28 cellular contexts compared by ENCODE assay signal in the genomic region with DNA sequence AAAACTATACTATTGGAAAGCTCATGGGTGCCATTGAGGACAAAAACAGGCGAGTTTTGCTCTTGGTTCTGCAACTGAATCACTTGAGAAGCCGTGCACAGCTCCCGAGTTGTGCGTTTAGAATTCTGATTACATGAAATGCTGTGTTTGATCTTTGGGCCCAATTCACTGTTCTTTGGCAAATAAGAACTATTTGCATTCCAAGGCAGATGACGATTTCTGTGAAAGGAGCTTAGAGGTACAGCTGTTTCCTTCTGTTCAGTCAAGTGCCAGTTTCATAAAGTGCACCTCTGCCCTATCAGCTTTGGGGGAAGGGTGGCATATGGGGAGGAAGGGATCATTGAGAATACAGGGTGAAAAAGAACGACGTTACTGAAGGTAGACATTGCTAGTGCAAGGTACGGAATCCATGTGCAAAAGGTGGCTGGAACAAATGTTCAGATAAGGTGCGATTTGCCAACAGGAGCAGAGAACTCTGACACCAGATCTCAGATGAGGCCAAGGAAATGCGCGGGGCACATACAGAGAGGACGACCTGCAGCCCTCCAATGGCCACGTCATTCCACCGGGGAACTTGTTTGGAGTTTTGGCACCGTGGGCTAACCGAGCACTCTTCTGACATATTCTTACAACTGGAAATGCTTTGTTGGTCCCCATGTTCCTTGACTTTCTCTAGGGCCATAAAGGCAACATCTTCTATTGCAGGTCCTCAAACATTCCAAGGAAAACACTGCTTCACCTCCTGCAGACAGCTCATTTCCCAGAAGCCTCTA. TPM values are rescaled to one million over a fixed set of nuclear protein-coding genes. Genes with fewer than 3 reads are reported as not detected.
DNase-seq lines count a peak whose midpoint lies in the region; ATAC-seq and TF ChIP-seq lines count a peak whose summit lies in the region.
"Had no signal": no experiment of that assay in that cellular context is flagged by ENCODE, and none has a peak within 500 bp of the region (broad histone marks: within the 10 kb centered on the region; RNA-seq: fewer than 3 reads in every experiment).

No MANE protein-coding gene starts in this region.

- H2BK5ac ChIP-seq in neuronal stem cell (ENCODE audit: low read length), result no peak overlapping the region

- H3K27me3 ChIP-seq in breast epithelium, result no peaks in the 10 kb centered on the region
- no peaks in the 10 kb centered on the region for H3K27me3 ChIP-seq in mammary epithelial cell (ENCODE audit: insufficient read depth, low read length)
- H3K27me3 ChIP-seq in upper lobe of right lung, result no peaks in the 10 kb centered on the region
- peaks cover 0 to 2% (median 0%) of the 10 kb centered on the region in 3 experiments for H3K27me3 ChIP-seq in neuronal stem cell (ENCODE audit: control insufficient read depth in 3 of 3, insufficient read depth in 3 of 3, low read depth in 1 of 3, low read length in 3 of 3)
- H3K27me3 ChIP-seq: MG63, testis had no signal

- H3K9ac ChIP-seq in mammary epithelial cell (ENCODE audit: insufficient read depth, low read length) (no peak overlapping the region), neuronal stem cell (ENCODE audit: low read depth, low read length, poor library complexity) (no peak overlapping the region)

- H3K79me2 ChIP-seq in mammary epithelial cell (ENCODE audit: insufficient read depth, low read length), result no peaks in the 10 kb centered on the region

- H2AK5ac ChIP-seq in neuronal stem cell (ENCODE audit: low read depth, low read length), result no peak overlapping the region

- no peak for TF ChIP-seq POLR2A in breast epithelium (IDR thresholded peaks at IDR 0.05)

- no peaks in the 10 kb centered on the region for H3K27me3 Mint-ChIP-seq in MCF 10A (ENCODE audit: insufficient read depth, unreplicated experiment)
- no peaks in the 10 kb centered on the region for H3K27me3 Mint-ChIP-seq in nephron (ENCODE audit: low read depth)
- H3K27me3 Mint-ChIP-seq: activated naive CD8-positive, alpha-beta T cell treated with anti-CD3 and anti-CD28 coated beads for 36 hours; B cell had no signal

- WGBS in mammary epithelial cell (ENCODE audit: low coverage, missing lambda C conversion rate), result 92% methylated on average over 15 of the region's 16 CpGs
- WGBS in neuronal stem cell (ENCODE audit: extremely low coverage in 2 of 2, insufficient read length in 2 of 2, insufficient replicate concordance in 1 of 2), 2 donors, result no CpG with 5 or more reads among the region's 16 CpGs

- ATAC-seq in upper lobe of right lung, result peak; percentile 18
- ATAC-seq: A549; activated CD8-positive, alpha-beta T cell treated with anti-CD3 and anti-CD28 coated beads, Interleukin-2, amount 10 ng/mL, durations not matched to agents 7 days and 5 days had no signal

- H3K4me1 ChIP-seq in breast epithelium, result no peaks in the 10 kb centered on the region
- no peaks in the 10 kb centered on the region for H3K4me1 ChIP-seq in mammary epithelial cell (ENCODE audit: insufficient read depth, low read length)
- H3K4me1 ChIP-seq in upper lobe of right lung, result no peaks in the 10 kb centered on the region
- H3K4me1 ChIP-seq in neuronal stem cell (ENCODE audit: control insufficient read depth in 2 of 2, insufficient read depth in 1 of 2, low read depth in 1 of 2, low read length in 2 of 2), result no peaks in the 10 kb centered on the region
- H3K4me1 ChIP-seq: A549, testis had no signal

- H3K27ac Mint-ChIP-seq in MCF 10A (ENCODE audit: low read depth, unreplicated experiment), result no peak overlapping the region
- H3K27ac Mint-ChIP-seq in nephron, result peak overlapping the region in 2 of 3 experiments; percentile 16 to 27
- H3K27ac Mint-ChIP-seq: activated CD8-positive, alpha-beta T cell treated with anti-CD3 and anti-CD28 coated beads, Interleukin-2, amount 10 ng/mL, durations not matched to agents 7 days and 5 days; activated naive CD8-positive, alpha-beta T cell treated with anti-CD3 and anti-CD28 coated beads for 36 hours; B cell; mesothelial cell of epicardium had no signal

- in situ Hi-C loops in mammary epithelial cell (cut with MboI; ENCODE audit: low sequenced_read_pairs in 2 of 2), result no loop called here

- H3K36me3 ChIP-seq in breast epithelium (no peaks in the 10 kb centered on the region), mammary epithelial cell (ENCODE audit: insufficient read depth, low read length) (no peaks in the 10 kb centered on the region), upper lobe of right lung (peaks cover 55% of the 10 kb centered on the region), neuronal stem cell (replicated peaks in 1 of 2; ENCODE audit: control insufficient read depth in 2 of 2, insufficient read depth in 2 of 2, low read length in 2 of 2) (peaks cover 10 to 57% of the 10 kb centered on the region in 2 donors)

- no peak overlapping the region for H2BK120ac ChIP-seq in neuronal stem cell (ENCODE audit: low read depth, low read length)

- DNase-seq in MCF 10A (ENCODE audit: unreplicated experiment) (no peak), breast epithelium (ENCODE audit: low spot score in 2 of 2) (no peak), mammary epithelial cell (no peak), upper lobe of right lung (no peak), C1 segment of cervical spinal cord (lab: John Stamatoyannopoulos, UW) (no peak), NCI-H187 treated with DMSO at 0.1 percent for 48 hours (lab: John Stamatoyannopoulos, UW) (no peak), neuronal stem cell (ENCODE audit: low spot score) (no peak)
- DNase-seq: activated CD4-positive, alpha-beta T cell treated with anti-CD3 and anti-CD28 coated beads for 1 hour; activated CD8-positive, alpha-beta T cell treated with anti-CD3 and anti-CD28 coated beads, Interleukin-2, amount 10 ng/mL, durations not matched to agents 7 days and 5 days; activated naive CD8-positive, alpha-beta T cell treated with anti-CD3 and anti-CD28 coated beads for 36 hours; effector memory CD4-positive, alpha-beta T cell; KBM-7; MG63; NCI-H1105 treated with DMSO at 0.1 percent for 48 hours; NCI-H2029 treated with DMSO at 0.1 percent for 48 hours; NCI-H524 treated with DMSO at 0.1 percent for 48 hours; NK-92 treated with Interleukin-12 subunit alpha and Interleukin-12 subunit beta, amount 100 ng/mL, for 24 hours; occipital lobe; Right ventricle myocardium superior; small intestine; stimulated activated naive CD4-positive, alpha-beta T cell treated with Interleukin-2 at 50 U/mL for 16 hours; testis had no signal

- no peak overlapping the region for H3K4ac ChIP-seq in neuronal stem cell (ENCODE audit: low read length)

- H3K9me3 ChIP-seq in breast epithelium, result no peaks in the 10 kb centered on the region
- H3K9me3 ChIP-seq in mammary epithelial cell (replicated peaks; ENCODE audit: insufficient read depth, low read length), result no peaks in the 10 kb centered on the region
- no peaks in the 10 kb centered on the region for H3K9me3 ChIP-seq in upper lobe of right lung
- H3K9me3 ChIP-seq in neuronal stem cell (replicated peaks in 1 of 2; ENCODE audit: control insufficient read depth in 2 of 2, insufficient read depth in 1 of 2, low read depth in 1 of 2, low read length in 2 of 2), result no peaks in the 10 kb centered on the region
- H3K9me3 ChIP-seq: A549, MG63, testis had no signal

- no peaks in the 10 kb centered on the region for H4K20me1 ChIP-seq in mammary epithelial cell (ENCODE audit: insufficient read depth, low read length)

- H3K36me3 Mint-ChIP-seq in MCF 10A (ENCODE audit: insufficient read depth, unreplicated experiment) (peaks cover 51% of the 10 kb centered on the region), nephron (ENCODE audit: low read depth) (peaks cover 40% of the 10 kb centered on the region)

- H2BK12ac ChIP-seq in neuronal stem cell (ENCODE audit: low read length), result no peak overlapping the region

- H3K4me2 ChIP-seq in mammary epithelial cell (ENCODE audit: insufficient read depth, low read depth, low read length), result no peak overlapping the region
- H3K4me2 ChIP-seq in neuronal stem cell (ENCODE audit: insufficient read depth, low read length, poor library complexity, severe bottlenecking), result no peak overlapping the region
- H3K4me2 ChIP-seq: A549 had no signal

- BruUV-seq in MCF 10A (replicated peaks; lab: Mats Ljungman, UMichigan) (TSS peak; percentile 26), mammary epithelial cell (replicated peaks; lab: Mats Ljungman, UMichigan) (TSS peak; percentile 10)

- H3K27ac ChIP-seq in breast epithelium (no peak overlapping the region), mammary epithelial cell (ENCODE audit: insufficient read depth, low read depth, low read length) (no peak overlapping the region), upper lobe of right lung (no peak overlapping the region), neuronal stem cell (replicated peaks; ENCODE audit: low read length) (no peak overlapping the region)
- H3K27ac ChIP-seq: A549, epithelial cell of prostate, testis had no signal

- H3K18ac ChIP-seq in neuronal stem cell (ENCODE audit: low read length), result no peak overlapping the region

- H3K79me1 ChIP-seq in neuronal stem cell (ENCODE audit: low read depth, low read length), result peaks cover 3% of the 10 kb centered on the region

- H3K14ac ChIP-seq in neuronal stem cell (ENCODE audit: low read length), result no peak overlapping the region

- no peaks in the 10 kb centered on the region for H3K4me1 Mint-ChIP-seq in MCF 10A (ENCODE audit: insufficient read depth, unreplicated experiment)
- peaks cover 10% of the 10 kb centered on the region for H3K4me1 Mint-ChIP-seq in nephron
- H3K4me1 Mint-ChIP-seq: activated naive CD8-positive, alpha-beta T cell treated with anti-CD3 and anti-CD28 coated beads for 36 hours; mesothelial cell of epicardium had no signal

- H3K4me3 ChIP-seq in breast epithelium (no peak overlapping the region), mammary epithelial cell (replicated peaks in 1 of 3; ENCODE audit: insufficient read depth in 1 of 3, low read depth in 2 of 3, low read length in 3 of 3) (no peak overlapping the region), upper lobe of right lung (no peak overlapping the region), neuronal stem cell (ENCODE audit: low read length in 2 of 2) (no peak overlapping the region)
- H3K4me3 ChIP-seq: A549, coronary artery, MG63, testis had no signal

- dilution Hi-C loops in mammary epithelial cell (cut with HindIII; ENCODE audit: low sequenced_read_pairs), result loop anchor here (5.0 kb wide), 3 partner anchors 67 to 113 kb away; partner anchors contain the start of genes ANKRD13A and GIT2

- H3K9me3 Mint-ChIP-seq in MCF 10A (ENCODE audit: unreplicated experiment), result no peaks in the 10 kb centered on the region
- H3K9me3 Mint-ChIP-seq in nephron, result no peaks in the 10 kb centered on the region
- H3K9me3 Mint-ChIP-seq: activated naive CD8-positive, alpha-beta T cell treated with anti-CD3 and anti-CD28 coated beads for 36 hours; mesothelial cell of epicardium had no signal

- intact Hi-C loops in MCF 10A (cut with micrococcal nuclease), result no loop called here
- intact Hi-C loops in breast epithelium (cut with DNase I; ENCODE audit: low total_unique reads), result no loop called here
- intact Hi-C loops in mammary epithelial cell (cut with micrococcal nuclease), result loop anchor here (5.0 kb wide), 1 partner anchor 107 kb away; no protein-coding TSS in a partner anchor
- intact Hi-C loops in upper lobe of right lung (cut with DNase I), result no loop called here

- no peak overlapping the region for H2AFZ ChIP-seq in mammary epithelial cell (ENCODE audit: low read depth, low read length)
- no peak overlapping the region for H2AFZ ChIP-seq in neuronal stem cell (ENCODE audit: low read length)

- no peak overlapping the region for H4K8ac ChIP-seq in neuronal stem cell (ENCODE audit: low read depth, low read length)

- POLR2A ChIA-PET in MCF 10A (lab: Yijun Ruan, JAX), result interaction anchor here (1.1 kb wide), 1 partner anchor 77 kb away, joined by 3 read pairs; no protein-coding TSS in a partner anchor

- CTCF ChIA-PET in MCF 10A (lab: Yijun Ruan, JAX), result interaction anchor here (0.9 to 2.4 kb wide), 3 partner anchors 12 to 125 kb away, joined by 4 to 11 read pairs (median 5); no protein-coding TSS in a partner anchor
- CTCF ChIA-PET in mammary epithelial cell (lab: Charles Lee; ENCODE audit: low non-redundant PET), result no interaction called here

- no peak overlapping the region for H3K23ac ChIP-seq in neuronal stem cell (ENCODE audit: low read depth, low read length, poor library complexity)

- H4K91ac ChIP-seq in neuronal stem cell (ENCODE audit: low read depth, low read length, poor library complexity), result no peak overlapping the region

- H3K4me3 Mint-ChIP-seq in MCF 10A (ENCODE audit: unreplicated experiment) (no peak overlapping the region), nephron (no peak overlapping the region)
- H3K4me3 Mint-ChIP-seq: activated CD8-positive, alpha-beta T cell treated with anti-CD3 and anti-CD28 coated beads, Interleukin-2, amount 10 ng/mL, durations not matched to agents 7 days and 5 days; activated naive CD8-positive, alpha-beta T cell treated with anti-CD3 and anti-CD28 coated beads for 36 hours; B cell; mesothelial cell of epicardium had no signal

- H2BK15ac ChIP-seq in neuronal stem cell (ENCODE audit: low read length), result no peak overlapping the region

- no peak for TF ChIP-seq CTCF in MCF 10A (IDR thresholded peaks at IDR 0.05; ENCODE audit: unreplicated experiment)
- TF ChIP-seq CTCF in breast epithelium (IDR thresholded peaks at IDR 0.05), result no peak
- no peak for TF ChIP-seq CTCF in mammary epithelial cell (conservative IDR thresholded peaks at IDR 0.05 in 1 of 2, IDR thresholded peaks at IDR 0.05 in 1 of 2; ENCODE audit: extremely low read depth in 1 of 2, insufficient read depth in 1 of 2, low read depth in 1 of 2, low read length in 2 of 2)
- no peak for TF ChIP-seq CTCF in nephron (IDR thresholded peaks at IDR 0.05; ENCODE audit: unreplicated experiment in 3 of 3)
- no peak for TF ChIP-seq CTCF in upper lobe of right lung (IDR thresholded peaks at IDR 0.05)

RNA-seq across cellular contexts. Expression of gene TCHP, which starts 30.1 kb away (rescaled TPM):
- total RNA-seq in MCF 10A (2022) (26.4 and 36.3 TPM in 2 replicates), breast epithelium (10 to 100 TPM; 10.2 to 20.0 (median 18.6) TPM), mammary epithelial cell (10 to 100 TPM in 1 of 2 donors, 1 to 10 TPM in 1; 4.0 to 19.4 TPM), upper lobe of right lung (16.5 TPM)
- 8.9 TPM for polyA plus RNA-seq in mammary epithelial cell
- 7.4 TPM for polyA minus RNA-seq in mammary epithelial cell
- polyA plus RNA-seq in neuronal stem cell (2013, experiment 1 of 2), result 17.3 TPM
- 17.6 TPM for polyA plus RNA-seq in neuronal stem cell (2013, experiment 2 of 2)

RNA-seq across cellular contexts. Expression of gene GLTP, which starts 49.9 kb away (rescaled TPM):
- total RNA-seq in MCF 10A (2022) (37.2 and 53.3 TPM in 2 replicates), breast epithelium (10 to 100 TPM; 38.2 to 53.1 (median 40.1) TPM), mammary epithelial cell (10 to 100 TPM; 60.2 to 63.8 TPM), upper lobe of right lung (44.0 TPM)
- polyA plus RNA-seq in mammary epithelial cell, result 63.0 TPM
- polyA minus RNA-seq in mammary epithelial cell, result 65.7 TPM
- polyA plus RNA-seq in neuronal stem cell (2013, experiment 1 of 2), result 23.7 TPM
- polyA plus RNA-seq in neuronal stem cell (2013, experiment 2 of 2), result 24.7 TPM
